In the genomic region with DNA sequence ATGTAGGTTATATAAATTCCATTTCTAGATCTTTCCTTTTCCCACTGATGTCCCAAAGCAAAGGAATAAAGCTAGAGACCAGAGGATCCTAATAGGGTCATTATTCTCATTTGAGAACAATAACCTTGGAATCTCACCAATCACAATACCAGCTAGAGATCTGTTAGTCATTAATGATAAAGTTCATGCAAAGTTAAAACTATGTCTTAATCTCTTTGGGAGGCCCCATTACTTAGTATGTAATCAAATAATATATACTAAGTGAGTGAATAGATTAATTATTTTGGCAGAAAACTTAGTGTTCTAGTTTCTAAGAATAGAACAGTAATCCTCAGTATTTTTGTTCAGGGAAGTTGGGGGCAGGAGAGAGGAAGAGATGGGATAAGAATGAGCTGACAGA, we compare ENCODE assay signal across 18 cellular contexts.
A peak's percentile ranks its signal among the peaks of the same experiment; 100 is the strongest.
DNase-seq lines count a peak whose midpoint lies in the region; ATAC-seq and TF ChIP-seq lines count a peak whose summit lies in the region.
"Had no signal": no experiment of that assay in that cellular context is flagged by ENCODE, and none has a peak within 500 bp of the region (broad histone marks: within the 10 kb centered on the region; RNA-seq: fewer than 3 reads in every experiment).

No MANE protein-coding gene starts in this region.

- H3K4me2 ChIP-seq in SK-N-SH, result no peak overlapping the region
- H3K4me2 ChIP-seq: BLaER1, GM23338 had no signal

- TF ChIP-seq EP300 in SK-N-SH (IDR thresholded peaks at IDR 0.05; ENCODE audit: borderline replicate concordance in 1 of 2, low read depth in 1 of 2, low read length in 1 of 2), result no peak

- no peak overlapping the region for H3K27ac ChIP-seq in SK-N-SH (ENCODE audit: low read depth in 2 of 2, low read length in 1 of 2)
- H3K27ac ChIP-seq in right atrium auricular region, result no peak overlapping the region
- H3K27ac ChIP-seq: 22Rv1, BLaER1, C4-2B had no signal

- H3K4me1 ChIP-seq in SK-N-SH (ENCODE audit: control insufficient read depth in 1 of 2, insufficient read depth in 2 of 2, low read depth in 1 of 2, low read length in 1 of 2) (peaks cover 8 to 15% of the 10 kb centered on the region in 2 experiments; a peak in 3 of 4 replicates), right atrium auricular region (no peaks in the 10 kb centered on the region)
- H3K4me1 ChIP-seq: BLaER1, Caco-2 had no signal

- no peaks in the 10 kb centered on the region for H3K9me3 ChIP-seq in SK-N-SH
- no peaks in the 10 kb centered on the region for H3K9me3 ChIP-seq in right atrium auricular region
- H3K9me3 ChIP-seq: BLaER1, Caco-2 had no signal

- CTCF ChIA-PET in SK-N-SH (lab: Yijun Ruan, JAX), result interaction anchor here (1.6 kb wide), 1 partner anchor 14 kb away, joined by 5 read pairs; no protein-coding TSS in a partner anchor

- H3K4me3 ChIP-seq in SK-N-SH (ENCODE audit: low read depth in 2 of 2, low read length in 1 of 2) (no peak overlapping the region), fibroblast of the aortic adventitia (ENCODE audit: low read depth, low read length) (no peak overlapping the region), right atrium auricular region (no peak overlapping the region)
- H3K4me3 ChIP-seq: BLaER1, GM23338 had no signal

- H3K79me2 ChIP-seq in SK-N-SH (ENCODE audit: insufficient read depth), result no peaks in the 10 kb centered on the region

- POLR2A ChIA-PET in SK-N-SH (lab: Yijun Ruan, JAX), result no interaction called here

- H3K9me2 ChIP-seq in SK-N-SH, result no peaks in the 10 kb centered on the region

- TF ChIP-seq CTCF in SK-N-SH (IDR thresholded peaks at IDR 0.05), result no peak
- no peak for TF ChIP-seq CTCF in fibroblast of the aortic adventitia (IDR thresholded peaks at IDR 0.05; ENCODE audit: insufficient read depth, low read length)
- no peak for TF ChIP-seq CTCF in right atrium auricular region (IDR thresholded peaks at IDR 0.05)

- DNase-seq in SK-N-SH, result no peak
- peak; percentile 67 for DNase-seq in fibroblast of the aortic adventitia (ENCODE audit: low read depth)
- DNase-seq in renal cortical epithelial cell (ENCODE audit: low read depth), result peak; percentile 2
- DNase-seq in SIG-M5 treated with dmso at 0.1 percent for 504 hours (lab: John Stamatoyannopoulos, UW; ENCODE audit: unreplicated experiment), result no peak
- DNase-seq in right atrium auricular region (ENCODE audit: low spot score), result no peak
- DNase-seq in activated T-cell treated with anti-CD3 and anti-CD28 coated beads, Interleukin-2, amount 50 U/mL, for 48 hours, result no peak
- DNase-seq: Caco-2; CD4-positive, CD25-positive, alpha-beta regulatory T cell; CD8-positive, alpha-beta T cell; DMS153; DND-41; H9 had no signal

- peaks cover 7% of the 10 kb centered on the region for H3F3A ChIP-seq in SK-N-SH (replicated peaks; ENCODE audit: insufficient read depth)

- no peak overlapping the region for H2AFZ ChIP-seq in SK-N-SH (ENCODE audit: low read depth)
- H2AFZ ChIP-seq: GM23338 had no signal

- H4K20me1 ChIP-seq in SK-N-SH (ENCODE audit: insufficient read depth), result no peaks in the 10 kb centered on the region
- H4K20me1 ChIP-seq: BLaER1 had no signal

- no peak for ATAC-seq in SK-N-SH treated with all-trans-retinoic acid at 6 μM for 48 hours
- ATAC-seq: CD8-positive, alpha-beta T cell; GM23338; HCT116 had no signal

- no peak for TF ChIP-seq RAD21 in SK-N-SH (IDR thresholded peaks at IDR 0.05; ENCODE audit: low read length)

- no peak overlapping the region for H3K9ac ChIP-seq in SK-N-SH
- H3K9ac ChIP-seq: BLaER1 had no signal

- H3K36me3 ChIP-seq in SK-N-SH (replicated peaks in 1 of 2; ENCODE audit: control insufficient read depth in 1 of 2, insufficient read depth in 2 of 2, low read length in 1 of 2) (no peaks in the 10 kb centered on the region), right atrium auricular region (no peaks in the 10 kb centered on the region)
- H3K36me3 ChIP-seq: BLaER1 had no signal

- H3K27me3 ChIP-seq in SK-N-SH (ENCODE audit: insufficient read depth), result no peaks in the 10 kb centered on the region
- no peaks in the 10 kb centered on the region for H3K27me3 ChIP-seq in right atrium auricular region
- H3K27me3 ChIP-seq: BLaER1 had no signal

TF ChIP-seq in SK-N-SH treated with all-trans-retinoic acid at 6 μM for 48 hours, 23 proteins besides CTCF, POLR2A, EP300 and RAD21 (continues in another document):
- TF ChIP-seq PPARA (CRISPR knock-in tag; IDR thresholded peaks at IDR 0.05; ENCODE audit: borderline replicate concordance) (no peak), GLIS3 (CRISPR knock-in tag; IDR thresholded peaks at IDR 0.05) (no peak), ZC3H10 (CRISPR knock-in tag; IDR thresholded peaks at IDR 0.05) (no peak), TCF4 (CRISPR knock-in tag; IDR thresholded peaks at IDR 0.05; ENCODE audit: borderline replicate concordance) (peak; percentile 66), TSHZ2 (CRISPR knock-in tag; IDR thresholded peaks at IDR 0.05) (peak; percentile 44; the same call in 1 of the 2 replicates), CSDC2 (CRISPR knock-in tag; IDR thresholded peaks at IDR 0.05) (no peak)

TF ChIP-seq in SK-N-SH, 30 proteins besides CTCF, POLR2A, EP300 and RAD21:
- TF ChIP-seq YY1 (IDR thresholded peaks at IDR 0.05; ENCODE audit: low read depth), result no peak
- TF ChIP-seq FOXJ3 (CRISPR knock-in tag; IDR thresholded peaks at IDR 0.05), result no peak
- no peak for TF ChIP-seq NFIC (IDR thresholded peaks at IDR 0.05; ENCODE audit: borderline replicate concordance)
- no peak for TF ChIP-seq EZH2phosphoT487 (IDR thresholded peaks at IDR 0.05; ENCODE audit: borderline replicate concordance, low read depth)
- no peak for TF ChIP-seq ELF1 (IDR thresholded peaks at IDR 0.05)
- TF ChIP-seq TEAD4 (IDR thresholded peaks at IDR 0.05; ENCODE audit: borderline replicate concordance, insufficient read depth), result no peak
- TF ChIP-seq ZBTB33 (IDR thresholded peaks at IDR 0.05; ENCODE audit: borderline replicate concordance, low read depth), result no peak
- no peak for TF ChIP-seq GABPA (IDR thresholded peaks at IDR 0.05; ENCODE audit: low read depth)
- TF ChIP-seq CHD2 (IDR thresholded peaks at IDR 0.05; ENCODE audit: low read length, partially characterized antibody), result no peak
- no peak for TF ChIP-seq PBX3 (IDR thresholded peaks at IDR 0.05)
- TF ChIP-seq RFX5 (IDR thresholded peaks at IDR 0.05; ENCODE audit: low read length), result no peak
- TF ChIP-seq MXI1 (IDR thresholded peaks at IDR 0.05; ENCODE audit: low read depth, low read length), result no peak
- TF ChIP-seq, protein P1, sequence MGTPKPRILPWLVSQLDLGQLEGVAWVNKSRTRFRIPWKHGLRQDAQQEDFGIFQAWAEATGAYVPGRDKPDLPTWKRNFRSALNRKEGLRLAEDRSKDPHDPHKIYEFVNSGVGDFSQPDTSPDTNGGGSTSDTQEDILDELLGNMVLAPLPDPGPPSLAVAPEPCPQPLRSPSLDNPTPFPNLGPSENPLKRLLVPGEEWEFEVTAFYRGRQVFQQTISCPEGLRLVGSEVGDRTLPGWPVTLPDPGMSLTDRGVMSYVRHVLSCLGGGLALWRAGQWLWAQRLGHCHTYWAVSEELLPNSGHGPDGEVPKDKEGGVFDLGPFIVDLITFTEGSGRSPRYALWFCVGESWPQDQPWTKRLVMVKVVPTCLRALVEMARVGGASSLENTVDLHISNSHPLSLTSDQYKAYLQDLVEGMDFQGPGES (IDR thresholded peaks at IDR 0.05; ENCODE audit: low read depth, low read length), result no peak
TF ChIP-seq in SK-N-SH: peak in this region for 0.

Comparison
In these comparisons a context has a peak if more than half of its experiments do, and no peak if none do; other contexts are left out.
1. DNase-seq: peak in fibroblast of the aortic adventitia (single experiment) and renal cortical epithelial cell (single experiment); none in SK-N-SH (single experiment), SIG-M5 treated with dmso at 0.1 percent for 504 hours (single experiment), right atrium auricular region (single experiment) and activated T-cell treated with anti-CD3 and anti-CD28 coated beads, Interleukin-2, amount 50 U/mL, for 48 hours (0 of 2).